Comparison of ENCODE assay signal across 17 cellular contexts in genomic region chr1:185853739-185854138, GRCh38.
DNase-seq lines count a peak whose midpoint lies in the region; TF ChIP-seq lines count a peak whose summit lies in the region.
"Had no signal": no experiment of that assay in that cellular context is flagged by ENCODE, and none has a peak within 500 bp of the region (broad histone marks: within the 10 kb centered on the region; RNA-seq: fewer than 3 reads in every experiment).

No MANE protein-coding gene starts in this region.

- H3K4me2 ChIP-seq in trophoblast cell (ENCODE audit: low read length): no peak overlapping the region

- no peaks in the 10 kb centered on the region for H3K36me3 Mint-ChIP-seq in CD4-positive, alpha-beta memory T cell
- H3K36me3 Mint-ChIP-seq: activated CD8-positive, alpha-beta memory T cell treated with anti-CD3 and anti-CD28 coated beads, Interleukin-2, amount 10 ng/mL, durations not matched to agents 7 days and 5 days; natural killer cell treated with Interleukin-12 subunit alpha and Interleukin-12 subunit beta and Interleukin-15 and Interleukin-18, amount 100 ng/mL, for 72 hours had no signal

- BruUV-seq in A673 (replicated peaks; lab: Mats Ljungman, UMichigan): no TSS peak

- no peak overlapping the region for H3K18ac ChIP-seq in trophoblast cell (ENCODE audit: low read length)

- H3K36me3 ChIP-seq in trophoblast cell (ENCODE audit: control insufficient read depth in 1 of 2, insufficient read depth in 2 of 2, low read length in 2 of 2) (no peaks in the 10 kb centered on the region), SJCRH30 (no peaks in the 10 kb centered on the region), A673 (ENCODE audit: insufficient read depth, low read length, poor library complexity, severe bottlenecking) (peaks cover 3% of the 10 kb centered on the region)
- no peaks in the 10 kb centered on the region for H3K36me3 ChIP-seq in CD4-positive, alpha-beta memory T cell (ENCODE audit: insufficient read depth, low read length)
- H3K36me3 ChIP-seq: right atrium auricular region, WERI-Rb-1 had no signal

- H3K4ac ChIP-seq in trophoblast cell (ENCODE audit: low read depth, low read length): no peak overlapping the region

- no peaks in the 10 kb centered on the region for H3K27me3 ChIP-seq in trophoblast cell (ENCODE audit: insufficient read depth, low read length)
- H3K27me3 ChIP-seq in CD4-positive, alpha-beta memory T cell (ENCODE audit: insufficient read depth, low read length): no peaks in the 10 kb centered on the region
- no peaks in the 10 kb centered on the region for H3K27me3 ChIP-seq in SJCRH30
- H3K27me3 ChIP-seq in A673 (replicated peaks; ENCODE audit: insufficient read depth, low read depth, low read length, poor library complexity): no peaks in the 10 kb centered on the region
- H3K27me3 ChIP-seq: right atrium auricular region had no signal

- H3K14ac ChIP-seq in trophoblast cell (ENCODE audit: low read length): no peak overlapping the region

- H3K27ac ChIP-seq in trophoblast cell (ENCODE audit: low read depth, low read length): no peak overlapping the region
- H3K27ac ChIP-seq in CD4-positive, alpha-beta memory T cell (ENCODE audit: low read depth, low read length): no peak overlapping the region
- H3K27ac ChIP-seq in SJCRH30: no peak overlapping the region; the same call in 1 of the 2 replicates
- H3K27ac ChIP-seq in A673 (ENCODE audit: low read depth, low read length, poor library complexity, severe bottlenecking): no peak overlapping the region
- H3K27ac ChIP-seq: right atrium auricular region, WERI-Rb-1 had no signal

- H3K4me1 Mint-ChIP-seq in CD4-positive, alpha-beta memory T cell: no peaks in the 10 kb centered on the region
- H3K4me1 Mint-ChIP-seq: activated CD8-positive, alpha-beta memory T cell treated with anti-CD3 and anti-CD28 coated beads, Interleukin-2, amount 10 ng/mL, durations not matched to agents 7 days and 5 days; central memory CD8-positive, alpha-beta T cell had no signal

- H3K4me3 ChIP-seq in choroid plexus epithelial cell (ENCODE audit: low read depth, low read length) (no peak overlapping the region), trophoblast cell (ENCODE audit: low read depth, low read length) (no peak overlapping the region), SJCRH30 (no peak overlapping the region), A673 (ENCODE audit: low read depth, low read length, poor library complexity, severe bottlenecking) (no peak overlapping the region)
- no peak overlapping the region for H3K4me3 ChIP-seq in CD4-positive, alpha-beta memory T cell (ENCODE audit: low read length in 2 of 2)
- H3K4me3 ChIP-seq: right atrium auricular region had no signal

- no peak overlapping the region for H2AFZ ChIP-seq in trophoblast cell (ENCODE audit: insufficient read depth, low read length, poor library complexity)

- POLR2A ChIA-PET in CD4-positive, alpha-beta memory T cell (lab: Charles Lee; ENCODE audit: partially characterized antibody): no interaction called here
- POLR2A ChIA-PET in A673 (lab: Charles Lee; ENCODE audit: low non-redundant PET): no interaction called here

- no peak overlapping the region for H3K23ac ChIP-seq in trophoblast cell (ENCODE audit: low read length)

- no peaks in the 10 kb centered on the region for H3K9me3 ChIP-seq in trophoblast cell (ENCODE audit: insufficient read depth, low read depth, low read length)
- H3K9me3 ChIP-seq in CD4-positive, alpha-beta memory T cell (ENCODE audit: control insufficient read depth in 1 of 2, low read length in 2 of 2): no peaks in the 10 kb centered on the region
- H3K9me3 ChIP-seq in SJCRH30 (replicated peaks): no peaks in the 10 kb centered on the region
- H3K9me3 ChIP-seq in A673 (ENCODE audit: low read depth, low read length, poor library complexity, severe bottlenecking): no peaks in the 10 kb centered on the region
- H3K9me3 ChIP-seq: right atrium auricular region had no signal

- H2AK5ac ChIP-seq in trophoblast cell (ENCODE audit: low read length): no peak overlapping the region

- H3K27ac Mint-ChIP-seq in CD4-positive, alpha-beta memory T cell: no peak overlapping the region
- H3K27ac Mint-ChIP-seq: activated CD8-positive, alpha-beta memory T cell treated with anti-CD3 and anti-CD28 coated beads, Interleukin-2, amount 10 ng/mL, durations not matched to agents 7 days and 5 days; natural killer cell treated with Interleukin-12 subunit alpha and Interleukin-12 subunit beta and Interleukin-15 and Interleukin-18, amount 100 ng/mL, for 72 hours had no signal

- H2BK120ac ChIP-seq in trophoblast cell (ENCODE audit: insufficient read depth, low read length, poor library complexity): no peak overlapping the region

- H3K4me1 ChIP-seq in trophoblast cell (ENCODE audit: control insufficient read depth in 1 of 2, insufficient read depth in 2 of 2, low read length in 2 of 2) (no peaks in the 10 kb centered on the region), SJCRH30 (peaks cover 25% of the 10 kb centered on the region), A673 (ENCODE audit: insufficient read depth, low read length, poor library complexity, severe bottlenecking) (peaks cover 77% of the 10 kb centered on the region)
- H3K4me1 ChIP-seq in CD4-positive, alpha-beta memory T cell (ENCODE audit: insufficient read depth, low read length): no peaks in the 10 kb centered on the region
- H3K4me1 ChIP-seq: right atrium auricular region had no signal

- no peak overlapping the region for H3K4me3 Mint-ChIP-seq in CD4-positive, alpha-beta memory T cell
- H3K4me3 Mint-ChIP-seq: activated CD8-positive, alpha-beta memory T cell treated with anti-CD3 and anti-CD28 coated beads, Interleukin-2, amount 10 ng/mL, durations not matched to agents 7 days and 5 days; central memory CD8-positive, alpha-beta T cell; natural killer cell treated with Interleukin-12 subunit alpha and Interleukin-12 subunit beta and Interleukin-15 and Interleukin-18, amount 100 ng/mL, for 72 hours had no signal

- H3K9ac ChIP-seq in trophoblast cell (ENCODE audit: low read length): no peak overlapping the region

- H2BK5ac ChIP-seq in trophoblast cell (ENCODE audit: low read depth, low read length, poor library complexity): no peak overlapping the region

- no peaks in the 10 kb centered on the region for H3K9me3 Mint-ChIP-seq in CD4-positive, alpha-beta memory T cell
- H3K9me3 Mint-ChIP-seq: central memory CD8-positive, alpha-beta T cell; natural killer cell treated with Interleukin-12 subunit alpha and Interleukin-12 subunit beta and Interleukin-15 and Interleukin-18, amount 100 ng/mL, for 72 hours had no signal

- intact Hi-C loops in CD4-positive, alpha-beta memory T cell (cut with micrococcal nuclease): no loop called here
- intact Hi-C loops in A673 (cut with micrococcal nuclease; ENCODE audit: unreplicated experiment): loop anchor here (10.0 kb wide), 1 partner anchor 61 kb away; no protein-coding TSS in a partner anchor

- no peak overlapping the region for H4K12ac ChIP-seq in trophoblast cell (ENCODE audit: low read depth, low read length)

- no CpG with 5 or more reads among the region's 1 CpG for WGBS in trophoblast cell (ENCODE audit: extremely low coverage, insufficient coverage, insufficient read length)

- H3K79me2 ChIP-seq in trophoblast cell (ENCODE audit: control insufficient read depth, insufficient read depth, low read length, poor library complexity): no peaks in the 10 kb centered on the region

- CTCF ChIA-PET in CD4-positive, alpha-beta memory T cell (lab: Charles Lee; ENCODE audit: partially characterized antibody): no interaction called here
- CTCF ChIA-PET in A673 (lab: Charles Lee): no interaction called here

- DNase-seq in Daoy (ENCODE audit: low read depth) (peak; percentile 26), RPMI7951 (ENCODE audit: low read depth) (peak; percentile 84), choroid plexus epithelial cell (ENCODE audit: low read depth) (peak; percentile 76), trophoblast cell (peak; percentile 2 to 73), SJCRH30 (no peak), A673 (ENCODE audit: low spot score) (no peak)
- no peak for DNase-seq in CD4-positive, alpha-beta memory T cell
- DNase-seq in activated effector memory CD4-positive, alpha-beta T cell treated with anti-CD3 and anti-CD28 coated beads, Interleukin-2, amount 50 U/mL, for 16 hours: no peak
- DNase-seq: activated CD8-positive, alpha-beta memory T cell treated with anti-CD3 and anti-CD28 coated beads, Interleukin-2, amount 10 ng/mL, durations not matched to agents 7 days and 5 days; COR-L47; NCI-H1048; NCI-H2227 treated with DMSO at 0.1 percent for 48 hours; stimulated activated CD4-positive, alpha-beta T cell treated with anti-CD3 and anti-CD28 coated beads, Interleukin-4, amount 100 ng/mL, for 24 hours; WERI-Rb-1 had no signal

- H3K27me3 Mint-ChIP-seq in CD4-positive, alpha-beta memory T cell: no peaks in the 10 kb centered on the region
- H3K27me3 Mint-ChIP-seq: central memory CD8-positive, alpha-beta T cell; natural killer cell treated with Interleukin-12 subunit alpha and Interleukin-12 subunit beta and Interleukin-15 and Interleukin-18, amount 100 ng/mL, for 72 hours had no signal

- H3K79me1 ChIP-seq in trophoblast cell (ENCODE audit: low read length): no peaks in the 10 kb centered on the region

- H4K91ac ChIP-seq in trophoblast cell (ENCODE audit: low read depth, low read length): no peak overlapping the region

- no peak overlapping the region for H2BK12ac ChIP-seq in trophoblast cell (ENCODE audit: low read length)

- TF ChIP-seq CTCF in choroid plexus epithelial cell (conservative IDR thresholded peaks at IDR 0.05; ENCODE audit: low read depth, low read length) (no peak), A673 (conservative IDR thresholded peaks at IDR 0.05; ENCODE audit: low read depth, low read length) (no peak)

- no peak overlapping the region for H4K8ac ChIP-seq in trophoblast cell (ENCODE audit: low read depth, low read length)

Comparison
In these comparisons a context has a peak if more than half of its experiments do, and no peak if none do; other contexts are left out.
1. DNase-seq: peak in Daoy (single experiment), RPMI7951 (single experiment), choroid plexus epithelial cell (single experiment) and trophoblast cell (2 of 2); none in CD4-positive, alpha-beta memory T cell (0 of 5), SJCRH30 (0 of 2), activated effector memory CD4-positive, alpha-beta T cell treated with anti-CD3 and anti-CD28 coated beads, Interleukin-2, amount 50 U/mL, for 16 hours (single experiment) and A673 (single experiment).